In genomic region chr14:89955418-89956293, GRCh38 we compare ENCODE assay signal across 1 cellular context.
TF ChIP-seq lines count a peak whose summit lies in the region.

TSS of gene TDP1 (plus strand) at chr14:89955927. CDS start at chr14:89963115, 7,188 bp downstream.

TF ChIP-seq in K562, 482 proteins besides CTCF, POLR2A, EP300 and RAD21 (continued from another document and continues in another):
- peak; percentile 57; the same call in 1 of the 2 replicates for TF ChIP-seq THAP12 (CRISPR knock-in tag; IDR thresholded peaks at IDR 0.05)
- TF ChIP-seq MXD1 (CRISPR knock-in tag; IDR thresholded peaks at IDR 0.05; ENCODE audit: borderline replicate concordance, poor library complexity, severe bottlenecking): no peak
- TF ChIP-seq ZNF778 (CRISPR knock-in tag; IDR thresholded peaks at IDR 0.05): no peak
- peak; percentile 77 for TF ChIP-seq CXXC5 (CRISPR knock-in tag; IDR thresholded peaks at IDR 0.05)
- no peak for TF ChIP-seq HDAC2 (IDR thresholded peaks at IDR 0.05)
- TF ChIP-seq GATAD2B (IDR thresholded peaks at IDR 0.05; ENCODE audit: borderline replicate concordance): peak; percentile 55; the same call in 1 of the 2 replicates
- no peak for TF ChIP-seq ZNF239 (CRISPR knock-in tag; IDR thresholded peaks at IDR 0.05)
- TF ChIP-seq MNT (conservative IDR thresholded peaks at IDR 0.05): peak; percentile 53 to 68
- no peak for TF ChIP-seq ATF2 (CRISPR knock-in tag; IDR thresholded peaks at IDR 0.05)
- TF ChIP-seq ZSCAN29 (IDR thresholded peaks at IDR 0.05): no peak
- no peak for TF ChIP-seq SMAD3 (CRISPR knock-in tag; conservative IDR thresholded peaks at IDR 0.05)
- 0 out of 2 replicates have a peak, but pooled peaks have one; percentile 30 for TF ChIP-seq MTA3 (IDR thresholded peaks at IDR 0.05; ENCODE audit: borderline replicate concordance)
- TF ChIP-seq CREB3L1 (IDR thresholded peaks at IDR 0.05; ENCODE audit: borderline replicate concordance, low read depth): peak; percentile 33; the same call in 1 of the 2 replicates
- peak; percentile 54 for TF ChIP-seq POLR2B (IDR thresholded peaks at IDR 0.05; ENCODE audit: low read depth, partially characterized antibody)
- TF ChIP-seq CGGBP1 (CRISPR knock-in tag; IDR thresholded peaks at IDR 0.05): 0 out of 2 replicates have a peak, but pooled peaks have one; percentile 23
- TF ChIP-seq TEAD1 (CRISPR knock-in tag; IDR thresholded peaks at IDR 0.05): no peak
- TF ChIP-seq GABPA (tag; conservative IDR thresholded peaks at IDR 0.05; ENCODE audit: low read depth): peak; percentile 79
- no peak for TF ChIP-seq E2F1 (CRISPR knock-in tag; IDR thresholded peaks at IDR 0.05)
- TF ChIP-seq FOSL1 (tag; conservative IDR thresholded peaks at IDR 0.05): no peak
- 0 out of 2 replicates have a peak, but pooled peaks have one; percentile 9 for TF ChIP-seq TCF3 (CRISPR knock-in tag; IDR thresholded peaks at IDR 0.05)
- no peak for TF ChIP-seq ZNF354B (CRISPR knock-in tag; IDR thresholded peaks at IDR 0.05)
- TF ChIP-seq USF1 (CRISPR knock-in tag; IDR thresholded peaks at IDR 0.05): no peak
- TF ChIP-seq HNRNPLL (IDR thresholded peaks at IDR 0.05; ENCODE audit: low read depth, low read length, poor library complexity, severe bottlenecking): peak; percentile 60
- no peak for TF ChIP-seq PURB (CRISPR knock-in tag; IDR thresholded peaks at IDR 0.05; ENCODE audit: low read depth)
- TF ChIP-seq CEBPZ (IDR thresholded peaks at IDR 0.05; ENCODE audit: borderline replicate concordance, low read depth, low read length): no peak
- TF ChIP-seq PTTG1 (tag; IDR thresholded peaks at IDR 0.05; ENCODE audit: low read depth): no peak
- TF ChIP-seq CREB1 (IDR thresholded peaks at IDR 0.05): peak; percentile 87
- TF ChIP-seq CREB1 (CRISPR knock-in tag; IDR thresholded peaks at IDR 0.05): peak; percentile 80
- no peak for TF ChIP-seq FOXK1 (CRISPR knock-in tag; IDR thresholded peaks at IDR 0.05; ENCODE audit: borderline replicate concordance)
- no peak for TF ChIP-seq NFYB (IDR thresholded peaks at IDR 0.05; ENCODE audit: extremely low read depth, insufficient read length)
- TF ChIP-seq ETV1 (tag; conservative IDR thresholded peaks at IDR 0.05; ENCODE audit: low read depth): peak; percentile 71
- no peak for TF ChIP-seq MTA1 (IDR thresholded peaks at IDR 0.05; ENCODE audit: borderline replicate concordance)
- TF ChIP-seq PHF20 (IDR thresholded peaks at IDR 0.05; ENCODE audit: partially characterized antibody): peak; percentile 68
- TF ChIP-seq FOXJ3 (CRISPR knock-in tag; IDR thresholded peaks at IDR 0.05): no peak
- peak; percentile 22; the same call in 1 of the 2 replicates for TF ChIP-seq MBD2 (IDR thresholded peaks at IDR 0.05; ENCODE audit: borderline replicate concordance, low read depth)
- TF ChIP-seq HINFP (tag; conservative IDR thresholded peaks at IDR 0.05; ENCODE audit: low read depth): no peak
- no peak for TF ChIP-seq FOS (IDR thresholded peaks at IDR 0.05; ENCODE audit: extremely low read depth, insufficient read length)
- no peak for TF ChIP-seq MYNN (IDR thresholded peaks at IDR 0.05)
- TF ChIP-seq MYNN (CRISPR knock-in tag; IDR thresholded peaks at IDR 0.05): no peak
- TF ChIP-seq CREBBP (IDR thresholded peaks at IDR 0.05; ENCODE audit: low read depth, low read length): no peak
- TF ChIP-seq BHLHE40 (IDR thresholded peaks at IDR 0.05; ENCODE audit: low read length): peak; percentile 36
- TF ChIP-seq FOXK2 (conservative IDR thresholded peaks at IDR 0.05 in 1 of 2, IDR thresholded peaks at IDR 0.05 in 1 of 2; ENCODE audit: low read depth in 2 of 2): peak; percentile 83 to 84
- no peak for TF ChIP-seq AFF1 (IDR thresholded peaks at IDR 0.05; ENCODE audit: low read depth in 1 of 2, partially characterized antibody in 2 of 2)
